In the genomic region with DNA sequence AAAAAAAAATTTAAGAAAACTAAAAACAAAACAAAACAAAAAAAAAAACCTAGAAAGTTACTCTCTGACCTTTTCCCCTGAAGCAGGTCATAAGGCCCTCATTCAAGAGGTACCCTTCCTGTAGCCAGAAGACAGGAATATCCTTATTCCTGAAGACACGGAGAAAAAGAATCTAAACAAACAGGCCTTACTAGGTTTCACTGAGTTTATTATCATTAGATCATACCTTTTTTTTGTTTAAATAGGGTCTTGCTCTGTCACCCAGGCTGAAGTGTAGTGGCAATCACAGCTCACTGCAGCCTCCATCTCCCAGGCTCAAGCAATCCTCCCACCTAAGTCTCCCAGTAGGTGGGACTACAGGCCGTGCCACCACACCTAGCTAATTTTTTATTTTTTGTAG, we compare ENCODE assay signal across 20 cellular contexts. TPM values are rescaled to one million over a fixed set of nuclear protein-coding genes. Genes with fewer than 3 reads are reported as not detected.
DNase-seq lines count a peak whose midpoint lies in the region; ATAC-seq and TF ChIP-seq lines count a peak whose summit lies in the region.
"Had no signal": no experiment of that assay in that cellular context is flagged by ENCODE, and none has a peak within 500 bp of the region (broad histone marks: within the 10 kb centered on the region; RNA-seq: fewer than 3 reads in every experiment).

No MANE protein-coding gene starts in this region.

- TF ChIP-seq CTCF in HCT116 (IDR thresholded peaks at IDR 0.05 in 2 of 3, conservative IDR thresholded peaks at IDR 0.05 in 1 of 3; ENCODE audit: borderline replicate concordance in 1 of 3, insufficient read depth in 1 of 3, low read depth in 2 of 3, low read length in 2 of 3) (no peak), upper lobe of right lung (IDR thresholded peaks at IDR 0.05) (no peak)

- intact Hi-C loops in HCT116 (cut with micrococcal nuclease) (no loop called here), upper lobe of right lung (cut with DNase I) (no loop called here)

- H3K27me3 ChIP-seq in HCT116 (ENCODE audit: insufficient read depth, low read length) (no peaks in the 10 kb centered on the region), trophoblast cell (ENCODE audit: insufficient read depth, low read length) (no peaks in the 10 kb centered on the region), upper lobe of right lung (no peaks in the 10 kb centered on the region)
- H3K27me3 ChIP-seq: BLaER1 treated with 17β-estradiol and CSF1 and Interleukin-3, amounts not matched to agents 10 nM and 100 nM had no signal

- TF ChIP-seq RAD21 in HCT116 (IDR thresholded peaks at IDR 0.05; ENCODE audit: low read depth): no peak

- no peak overlapping the region for H4K8ac ChIP-seq in trophoblast cell (ENCODE audit: low read depth, low read length)

- H2AFZ ChIP-seq in HCT116 (ENCODE audit: low read depth, low read length, poor library complexity, severe bottlenecking) (no peak overlapping the region), trophoblast cell (ENCODE audit: insufficient read depth, low read length, poor library complexity) (no peak overlapping the region)

- ATAC-seq in HCT116: peak; percentile 38; the same call in 1 of the 2 replicates
- no peak for ATAC-seq in upper lobe of right lung
- ATAC-seq: A549, GM12878 had no signal

- no CpG with 5 or more reads among the region's 2 CpGs for WGBS in trophoblast cell (ENCODE audit: extremely low coverage, insufficient coverage, insufficient read length)

- H3K4me2 ChIP-seq in HCT116 (ENCODE audit: low read length) (no peak overlapping the region), trophoblast cell (ENCODE audit: low read length) (no peak overlapping the region)
- H3K4me2 ChIP-seq: A549; BLaER1 treated with 17β-estradiol and CSF1 and Interleukin-3, amounts not matched to agents 10 nM and 100 nM had no signal

- POLR2A ChIA-PET in HCT116 (lab: Charles Lee): no interaction called here

- H3K79me2 ChIP-seq in HCT116 (ENCODE audit: insufficient read depth, low read length): no peaks in the 10 kb centered on the region
- H3K79me2 ChIP-seq in trophoblast cell (ENCODE audit: control insufficient read depth, insufficient read depth, low read length, poor library complexity): no peaks in the 10 kb centered on the region

- CTCF ChIA-PET in HCT116 (lab: Charles Lee): no interaction called here

- no peaks in the 10 kb centered on the region for H3K36me3 ChIP-seq in HCT116 (ENCODE audit: control insufficient read depth in 1 of 2, insufficient read depth in 2 of 2, low read length in 2 of 2)
- no peaks in the 10 kb centered on the region for H3K36me3 ChIP-seq in trophoblast cell (ENCODE audit: control insufficient read depth in 1 of 2, insufficient read depth in 2 of 2, low read length in 2 of 2)
- H3K36me3 ChIP-seq in upper lobe of right lung: no peaks in the 10 kb centered on the region
- H3K36me3 ChIP-seq: BLaER1 treated with 17β-estradiol and CSF1 and Interleukin-3, amounts not matched to agents 10 nM and 100 nM had no signal

- H2BK120ac ChIP-seq in trophoblast cell (ENCODE audit: insufficient read depth, low read length, poor library complexity): no peak overlapping the region

- H4K20me1 ChIP-seq in HCT116 (ENCODE audit: insufficient read depth): no peaks in the 10 kb centered on the region
- H4K20me1 ChIP-seq: BLaER1 treated with 17β-estradiol and CSF1 and Interleukin-3, amounts not matched to agents 10 nM and 100 nM had no signal

- H3K18ac ChIP-seq in trophoblast cell (ENCODE audit: low read length): no peak overlapping the region

- H3K9me3 ChIP-seq in HCT116 (ENCODE audit: control insufficient read depth in 1 of 2, insufficient read depth in 1 of 2, low read depth in 1 of 2, low read length in 2 of 2): peaks cover 0 to 6% of the 10 kb centered on the region in 2 experiments; a peak in 1 of 4 replicates
- no peaks in the 10 kb centered on the region for H3K9me3 ChIP-seq in trophoblast cell (ENCODE audit: insufficient read depth, low read depth, low read length)
- no peaks in the 10 kb centered on the region for H3K9me3 ChIP-seq in upper lobe of right lung

- H3K4ac ChIP-seq in trophoblast cell (ENCODE audit: low read depth, low read length): no peak overlapping the region

- H3K9ac ChIP-seq in HCT116 (ENCODE audit: low read length) (no peak overlapping the region), trophoblast cell (ENCODE audit: low read length) (no peak overlapping the region)
- H3K9ac ChIP-seq: BLaER1 treated with 17β-estradiol and CSF1 and Interleukin-3, amounts not matched to agents 10 nM and 100 nM had no signal

- H3K23ac ChIP-seq in trophoblast cell (ENCODE audit: low read length): no peak overlapping the region

- H3K4me3 ChIP-seq in HCT116 (replicated peaks in 1 of 2; ENCODE audit: low read depth in 1 of 2, low read length in 2 of 2): no peak overlapping the region
- H3K4me3 ChIP-seq in trophoblast cell (ENCODE audit: low read depth, low read length): no peak overlapping the region
- no peak overlapping the region for H3K4me3 ChIP-seq in upper lobe of right lung
- H3K4me3 ChIP-seq: A549; BLaER1 treated with 17β-estradiol and CSF1 and Interleukin-3, amounts not matched to agents 10 nM and 100 nM; GM12878 had no signal

- 0 out of 2 replicates have a peak, but pooled peaks cover 3% of the 10 kb centered on the region for H3K9me2 ChIP-seq in HCT116 (ENCODE audit: insufficient read depth)

- RAD21 ChIA-PET in HCT116 (lab: Charles Lee; ENCODE audit: low non-redundant PET in 1 of 2, low total read pairs in 2 of 2, uncharacterized antibody in 2 of 2, unreplicated experiment in 2 of 2): no interaction called here

- H3K14ac ChIP-seq in trophoblast cell (ENCODE audit: low read length): no peak overlapping the region

- H3K4me1 ChIP-seq in HCT116 (ENCODE audit: control insufficient read depth in 1 of 2, insufficient read depth in 2 of 2, low read length in 2 of 2): no peaks in the 10 kb centered on the region
- H3K4me1 ChIP-seq in trophoblast cell (ENCODE audit: control insufficient read depth in 1 of 2, insufficient read depth in 2 of 2, low read length in 2 of 2): peaks cover 2 to 5% of the 10 kb centered on the region in 2 experiments
- H3K4me1 ChIP-seq in upper lobe of right lung: no peaks in the 10 kb centered on the region
- H3K4me1 ChIP-seq: BLaER1 treated with 17β-estradiol and CSF1 and Interleukin-3, amounts not matched to agents 10 nM and 100 nM had no signal

- TF ChIP-seq POLR2A in HCT116 (IDR thresholded peaks at IDR 0.05; ENCODE audit: borderline replicate concordance, extremely low read depth, insufficient read depth, insufficient read length): no peak

- H2BK5ac ChIP-seq in trophoblast cell (ENCODE audit: low read depth, low read length, poor library complexity): no peak overlapping the region

- no peak overlapping the region for H4K91ac ChIP-seq in trophoblast cell (ENCODE audit: low read depth, low read length)

- H3K27ac ChIP-seq in HCT116 (ENCODE audit: low read depth, low read length) (no peak overlapping the region), trophoblast cell (ENCODE audit: low read depth, low read length) (no peak overlapping the region), upper lobe of right lung (no peak overlapping the region)
- H3K27ac ChIP-seq: 22Rv1; A549; BLaER1 treated with 17β-estradiol and CSF1 and Interleukin-3, amounts not matched to agents 10 nM and 100 nM; C4-2B had no signal

- DNase-seq in DMS53 (lab: John Stamatoyannopoulos, UW): peak; percentile 33
- no peak for DNase-seq in DMS53 treated with DMSO at 0.1 percent for 48 hours (lab: John Stamatoyannopoulos, UW; ENCODE audit: unreplicated experiment)
- DNase-seq in HCT116 (ENCODE audit: low read depth, low spot score): no peak
- DNase-seq in trophoblast cell: peak; percentile 53 to 92
- no peak for DNase-seq in upper lobe of right lung
- DNase-seq: AML-193; CD4-positive, alpha-beta T cell; CD8-positive, alpha-beta memory T cell; COR-L47; DMS 273 treated with DMSO at 0.1 percent for 48 hours; DMS153; DMS79; DND-41; EL; GDM1 had no signal

- no TSS peak for BruUV-seq in HCT116 (replicated peaks; lab: Mats Ljungman, UMichigan)

- H2BK12ac ChIP-seq in trophoblast cell (ENCODE audit: low read length): no peak overlapping the region

- H2AK5ac ChIP-seq in trophoblast cell (ENCODE audit: low read length): no peak overlapping the region

- H4K12ac ChIP-seq in trophoblast cell (ENCODE audit: low read depth, low read length): no peak overlapping the region

- no peaks in the 10 kb centered on the region for H3K79me1 ChIP-seq in trophoblast cell (ENCODE audit: low read length)

TF ChIP-seq in HCT116, 20 proteins besides CTCF, POLR2A, EP300 and RAD21:
- no peak for TF ChIP-seq EGR1 (IDR thresholded peaks at IDR 0.05; ENCODE audit: low read depth)
- TF ChIP-seq ELF1 (IDR thresholded peaks at IDR 0.05; ENCODE audit: borderline replicate concordance, low read depth): no peak

RNA-seq across cellular contexts. Expression of gene CDKN2AIPNL, which starts 11.7 kb away (rescaled TPM):
- total RNA-seq in HCT116 (2021; ENCODE audit: unreplicated experiment) (63.0 TPM), upper lobe of right lung (16.5 TPM)
- polyA plus RNA-seq in HCT116 (2012): 27.7 and 36.8 TPM in 2 replicates
- polyA plus RNA-seq in trophoblast cell (2013): 21.1 and 23.7 TPM in 2 replicates

RNA-seq across cellular contexts. Expression of gene UBE2B, which starts 52.0 kb away (rescaled TPM):
- 91.9 TPM for total RNA-seq in HCT116 (2021; ENCODE audit: unreplicated experiment)
- 16.5 and 21.3 TPM in 2 replicates for polyA plus RNA-seq in HCT116 (2012)
- 166 and 181 TPM in 2 replicates for polyA plus RNA-seq in trophoblast cell (2013)
- 94.6 TPM for total RNA-seq in upper lobe of right lung

RNA-seq across cellular contexts. Expression of gene CDKL3, which starts 56.4 kb away (rescaled TPM):
- total RNA-seq in HCT116 (2021; ENCODE audit: unreplicated experiment) (3.4 TPM), upper lobe of right lung (3.0 TPM)
- polyA plus RNA-seq in HCT116 (2012): 0.79 and 1.4 TPM in 2 replicates
- 1.3 and 1.4 TPM in 2 replicates for polyA plus RNA-seq in trophoblast cell (2013)

Comparison
In these comparisons a context has a peak if more than half of its experiments do, and no peak if none do; other contexts are left out.
1. DNase-seq: peak in DMS53 (single experiment) and trophoblast cell (2 of 2); none in DMS53 treated with DMSO at 0.1 percent for 48 hours (single experiment), HCT116 (single experiment) and upper lobe of right lung (single experiment).